Comparison of ENCODE assay signal across 20 cellular contexts in the genomic region with DNA sequence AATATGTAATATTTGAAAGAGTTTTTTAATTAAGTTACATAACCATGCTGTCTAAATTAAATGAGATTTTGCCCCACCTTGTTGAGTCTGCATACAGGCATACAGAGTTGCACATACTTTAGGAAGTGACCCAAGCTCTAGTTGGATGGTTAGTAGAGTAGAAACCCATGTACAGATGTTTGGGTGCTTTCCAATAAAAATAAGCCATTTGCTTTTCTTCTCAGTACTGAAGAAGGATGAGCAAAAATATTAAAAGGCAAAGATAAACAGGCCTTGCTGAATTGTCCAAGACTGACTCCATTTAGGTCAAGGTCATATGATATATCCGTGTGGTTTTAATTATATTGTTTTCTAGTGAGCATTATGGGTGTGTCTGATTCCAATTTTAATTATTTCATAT.
DNase-seq lines count a peak whose midpoint lies in the region; ATAC-seq and TF ChIP-seq lines count a peak whose summit lies in the region.
"Had no signal": no experiment of that assay in that cellular context is flagged by ENCODE, and none has a peak within 500 bp of the region (broad histone marks: within the 10 kb centered on the region; RNA-seq: fewer than 3 reads in every experiment).

No MANE protein-coding gene starts in this region.

- WGBS in GM23248 (ENCODE audit: low coverage in 1 of 2, low lambda C conversion rate in 2 of 2, missing lambda C conversion rate in 2 of 2), 2 experiments: 0% methylated on average over 1 of the region's 1 CpG

- no peak overlapping the region for H3K4me3 ChIP-seq in GM23248
- no peak overlapping the region for H3K4me3 ChIP-seq in cardiac fibroblast (replicated peaks in 1 of 2; ENCODE audit: low read depth in 2 of 2, low read length in 2 of 2)
- H3K4me3 ChIP-seq: cardiac muscle cell, hepatocyte, thoracic aorta had no signal

- no peak for ATAC-seq in GM18519 (IDR thresholded peaks at IDR 0.05; ENCODE audit: low FRiP score, unreplicated experiment)
- no peak for ATAC-seq in HG02571 (IDR thresholded peaks at IDR 0.05; ENCODE audit: unreplicated experiment)
- ATAC-seq: activated naive CD8-positive, alpha-beta T cell treated with anti-CD3 and anti-CD28 coated beads, Interleukin-2, amount 50 U/mL, for 24 hours; esophagus mucosa had no signal

- H3K27me3 ChIP-seq in GM23248 (replicated peaks; ENCODE audit: insufficient read depth): no peaks in the 10 kb centered on the region
- H3K27me3 ChIP-seq: cardiac muscle cell, hepatocyte had no signal

- peaks cover 13% of the 10 kb centered on the region for H3F3A ChIP-seq in GM23248 (ENCODE audit: insufficient read depth)

- H3K9ac ChIP-seq in GM23248: no peak overlapping the region

- no peak for TF ChIP-seq CTCF in cardiac fibroblast (IDR thresholded peaks at IDR 0.05; ENCODE audit: low read depth, low read length)

- H3K36me3 ChIP-seq in GM23248 (ENCODE audit: low read depth): no peaks in the 10 kb centered on the region
- H3K36me3 ChIP-seq: cardiac muscle cell, thoracic aorta had no signal

- no peaks in the 10 kb centered on the region for H3K79me2 ChIP-seq in GM23248 (ENCODE audit: insufficient read depth)
- H3K79me2 ChIP-seq: hepatocyte had no signal

- peaks cover 13% of the 10 kb centered on the region for H3K4me1 ChIP-seq in GM23248 (ENCODE audit: insufficient read depth)

- no peaks in the 10 kb centered on the region for H3K9me2 ChIP-seq in GM23248 (ENCODE audit: insufficient read depth)

- no peak overlapping the region for H3K27ac ChIP-seq in GM23248
- H3K27ac ChIP-seq: cardiac muscle cell, hepatocyte, thoracic aorta had no signal

- no peaks in the 10 kb centered on the region for H3K9me3 ChIP-seq in GM23248 (ENCODE audit: low read depth)
- H3K9me3 ChIP-seq: thoracic aorta had no signal

- H3K4me2 ChIP-seq in GM23248 (ENCODE audit: unreplicated experiment): no peak overlapping the region
- H3K4me2 ChIP-seq: hepatocyte had no signal

- H2AFZ ChIP-seq in GM23248: no peak overlapping the region
- H2AFZ ChIP-seq: hepatocyte had no signal

- peak; percentile 14 for DNase-seq in AG08395 (ENCODE audit: low spot score)
- DNase-seq in GM23248: peak; percentile 59
- peak; percentile 58 to 81 for DNase-seq in cardiac fibroblast (ENCODE audit: low read depth in 2 of 2)
- peak; percentile 52 for DNase-seq in iris pigment epithelial cell (ENCODE audit: low read depth)
- DNase-seq in NAMALWA (ENCODE audit: low spot score): no peak
- DNase-seq in stimulated activated CD4-positive, alpha-beta T cell treated with anti-CD3 and anti-CD28 coated beads, Interleukin-2, amount 100 ng/mL, for 24 hours: no peak
- DNase-seq: activated CD8-positive, alpha-beta memory T cell treated with anti-CD3 and anti-CD28 coated beads, Interleukin-2, amount 50 U/mL, for 48 hours; activated effector memory CD4-positive, alpha-beta T cell treated with Interleukin-2 at 50 U/mL for 16 hours; activated naive CD8-positive, alpha-beta T cell treated with anti-CD3 and anti-CD28 coated beads, Interleukin-2, amount 50 U/mL, for 24 hours; islet precursor cell; NCI-H146; NCI-H774; nephron progenitor cell; OCI-M1 had no signal

- in situ Hi-C loops in GM23248 (cut with MboI): no loop called here

- no peaks in the 10 kb centered on the region for H4K20me1 ChIP-seq in GM23248 (ENCODE audit: insufficient read depth)

Comparison
In these comparisons a context has a peak if more than half of its experiments do, and no peak if none do; other contexts are left out.
1. DNase-seq: peak in AG08395 (single experiment), GM23248 (single experiment), cardiac fibroblast (2 of 2) and iris pigment epithelial cell (single experiment); none in NAMALWA (single experiment) and stimulated activated CD4-positive, alpha-beta T cell treated with anti-CD3 and anti-CD28 coated beads, Interleukin-2, amount 100 ng/mL, for 24 hours (0 of 2).